In genomic region chr14:75886661-75887348, GRCh38 we compare ENCODE assay signal across 15 cellular contexts.
DNase-seq lines count a peak whose midpoint lies in the region; ATAC-seq and TF ChIP-seq lines count a peak whose summit lies in the region.
"Had no signal": no experiment of that assay in that cellular context is flagged by ENCODE, and none has a peak within 500 bp of the region (broad histone marks: within the 10 kb centered on the region; RNA-seq: fewer than 3 reads in every experiment).

No MANE protein-coding gene starts in this region.

- no peaks in the 10 kb centered on the region for H4K20me1 ChIP-seq in mammary epithelial cell (ENCODE audit: insufficient read depth, low read length)

- dilution Hi-C loops in mammary epithelial cell (cut with HindIII; ENCODE audit: low sequenced_read_pairs) = no loop called here

- no peak overlapping the region for H3K4me2 ChIP-seq in mammary epithelial cell (ENCODE audit: insufficient read depth, low read depth, low read length)

- DNase-seq in mammary epithelial cell (peak; percentile 38), kidney tubule cell (ENCODE audit: low spot score) (peak; percentile 16), uterus (no peak), NCI-H345 treated with DMSO at 0.1 percent for 48 hours (lab: John Stamatoyannopoulos, UW; ENCODE audit: unreplicated experiment) (no peak), DMS153 (lab: John Stamatoyannopoulos, UW) (no peak)
- DNase-seq: activated CD4-positive, alpha-beta T cell treated with anti-CD3 and anti-CD28 coated beads, Interleukin-2, amount 50 U/mL, for 48 hours; activated T-cell treated with anti-CD3 and anti-CD28 coated beads, Interleukin-2, amount 50 U/mL, for 4 hours; left cardiac atrium; MM.1S; NCI-H2029; NCI-H69 had no signal

- TF ChIP-seq POLR2A in uterus (IDR thresholded peaks at IDR 0.05) = no peak

- no peak for TF ChIP-seq EP300 in Ishikawa (IDR thresholded peaks at IDR 0.05; ENCODE audit: borderline replicate concordance)

- H3K27me3 ChIP-seq in mammary epithelial cell (ENCODE audit: insufficient read depth, low read length) = no peaks in the 10 kb centered on the region
- H3K27me3 ChIP-seq in uterus = no peaks in the 10 kb centered on the region

- H3K9me3 ChIP-seq in mammary epithelial cell (replicated peaks; ENCODE audit: insufficient read depth, low read length) (no peaks in the 10 kb centered on the region), uterus (no peaks in the 10 kb centered on the region)

- H3K36me3 ChIP-seq in mammary epithelial cell (ENCODE audit: insufficient read depth, low read length) (no peaks in the 10 kb centered on the region), uterus (no peaks in the 10 kb centered on the region)

- WGBS in mammary epithelial cell (ENCODE audit: low coverage, missing lambda C conversion rate) = 99% methylated on average over 5 of the region's 5 CpGs

- H3K9ac ChIP-seq in mammary epithelial cell (ENCODE audit: insufficient read depth, low read length) = no peak overlapping the region

- CTCF ChIA-PET in mammary epithelial cell (lab: Charles Lee; ENCODE audit: low non-redundant PET) = interaction anchor here (0.6 kb wide), 1 partner anchor 21 kb away, joined by 3 read pairs; no protein-coding TSS in a partner anchor

- no peak for TF ChIP-seq RAD21 in Ishikawa (IDR thresholded peaks at IDR 0.05; ENCODE audit: low read depth)

- intact Hi-C loops in mammary epithelial cell (cut with micrococcal nuclease) = no loop called here
- intact Hi-C loops in uterus (cut with DNase I; ENCODE audit: low total_unique reads) = no loop called here

- in situ Hi-C loops in mammary epithelial cell (cut with MboI; ENCODE audit: low sequenced_read_pairs in 2 of 2) = no loop called here

- H2AFZ ChIP-seq in mammary epithelial cell (ENCODE audit: low read depth, low read length) = no peak overlapping the region

- no peak for TF ChIP-seq CTCF in mammary epithelial cell (conservative IDR thresholded peaks at IDR 0.05 in 1 of 2, IDR thresholded peaks at IDR 0.05 in 1 of 2; ENCODE audit: extremely low read depth in 1 of 2, insufficient read depth in 1 of 2, low read depth in 1 of 2, low read length in 2 of 2)
- no peak for TF ChIP-seq CTCF in uterus (IDR thresholded peaks at IDR 0.05)

- no peak for ATAC-seq in GM19395 (IDR thresholded peaks at IDR 0.05; ENCODE audit: unreplicated experiment)
- ATAC-seq: activated T-cell treated with anti-CD3 and anti-CD28 coated beads, Interleukin-2, amount 50 U/mL, for 4 hours; Panc1 had no signal

- H3K4me3 ChIP-seq in mammary epithelial cell (replicated peaks in 1 of 3; ENCODE audit: insufficient read depth in 1 of 3, low read depth in 2 of 3, low read length in 3 of 3) = no peak overlapping the region
- no peak overlapping the region for H3K4me3 ChIP-seq in uterus

- no TSS peak for BruUV-seq in mammary epithelial cell (replicated peaks; lab: Mats Ljungman, UMichigan)

- no peak overlapping the region for H3K27ac ChIP-seq in mammary epithelial cell (ENCODE audit: insufficient read depth, low read depth, low read length)
- peak overlapping the region; percentile 63 to 72 for H3K27ac ChIP-seq in uterus
- H3K27ac ChIP-seq: C4-2B had no signal

- H3K79me2 ChIP-seq in mammary epithelial cell (ENCODE audit: insufficient read depth, low read length) = no peaks in the 10 kb centered on the region

- peaks cover 23% of the 10 kb centered on the region for H3K4me1 ChIP-seq in mammary epithelial cell (ENCODE audit: insufficient read depth, low read length)
- H3K4me1 ChIP-seq in uterus = no peaks in the 10 kb centered on the region

TF ChIP-seq in Ishikawa, 13 proteins besides CTCF, POLR2A, EP300 and RAD21:
- TF ChIP-seq ZBTB7A (IDR thresholded peaks at IDR 0.05; ENCODE audit: low read depth) (no peak), NFIC (IDR thresholded peaks at IDR 0.05) (no peak), TAF1 (IDR thresholded peaks at IDR 0.05; ENCODE audit: low read depth) (no peak), REST (IDR thresholded peaks at IDR 0.05; ENCODE audit: low read depth) (peak; percentile 58), MAX (IDR thresholded peaks at IDR 0.05) (no peak)

Comparison
In these comparisons a context has a peak if more than half of its experiments do, and no peak if none do; other contexts are left out.
1. DNase-seq: peak in mammary epithelial cell (single experiment) and kidney tubule cell (single experiment); none in uterus (0 of 2), NCI-H345 treated with DMSO at 0.1 percent for 48 hours (single experiment) and DMS153 (single experiment).